10 cellular contexts compared by ENCODE assay signal in the genomic region with DNA sequence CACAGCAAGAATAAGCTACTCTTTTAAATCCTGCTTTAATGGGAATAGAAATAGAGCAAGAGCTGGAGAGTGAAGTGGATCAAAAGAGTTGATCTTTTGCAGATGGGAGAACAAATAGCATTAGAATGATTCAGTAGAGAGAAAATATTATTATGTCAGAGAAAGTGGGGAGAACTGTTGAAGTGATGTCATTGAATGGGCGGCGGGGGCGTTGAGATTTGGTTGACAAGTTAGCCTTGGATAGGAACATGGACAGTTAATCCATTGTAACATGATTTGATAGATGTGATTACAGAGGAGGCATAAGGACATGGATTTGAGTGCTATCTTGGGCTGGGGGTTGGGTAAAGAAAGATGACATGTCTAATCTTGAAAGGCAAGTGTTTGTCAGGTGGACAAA. TPM values are rescaled to one million over a fixed set of nuclear protein-coding genes. Genes with fewer than 3 reads are reported as not detected.
A peak's percentile ranks its signal among the peaks of the same experiment; 100 is the strongest.
DNase-seq lines count a peak whose midpoint lies in the region; ATAC-seq, FAIRE-seq and TF ChIP-seq lines count a peak whose summit lies in the region.
"Had no signal": no experiment of that assay in that cellular context is flagged by ENCODE, and none has a peak within 500 bp of the region (broad histone marks: within the 10 kb centered on the region; RNA-seq: fewer than 3 reads in every experiment).

No MANE protein-coding gene starts in this region.

- TF ChIP-seq EP300 in HepG2 (IDR thresholded peaks at IDR 0.05; ENCODE audit: low read depth in 2 of 2, low read length in 2 of 2) (no peak), HepG2 (CRISPR knock-in tag; IDR thresholded peaks at IDR 0.05; ENCODE audit: borderline replicate concordance) (no peak)

- H3K4me3 ChIP-seq in HepG2 (replicated peaks in 1 of 3; ENCODE audit: insufficient read depth in 1 of 3, low read depth in 2 of 3, low read length in 3 of 3): no peak overlapping the region
- no peak overlapping the region for H3K4me3 ChIP-seq in right lobe of liver
- H3K4me3 ChIP-seq: BLaER1 had no signal

- H3K4me1 ChIP-seq in HepG2 (ENCODE audit: insufficient read depth, low read length) (peaks cover 11% of the 10 kb centered on the region), right lobe of liver (peaks cover 0 to 4% (median 0%) of the 10 kb centered on the region in 4 donors)
- H3K4me1 ChIP-seq: BLaER1 had no signal

- peaks cover 16 to 33% of the 10 kb centered on the region in 2 experiments for H3K36me3 ChIP-seq in HepG2 (replicated peaks in 1 of 2; ENCODE audit: control insufficient read depth in 1 of 2, insufficient read depth in 2 of 2, low read length in 2 of 2)
- H3K36me3 ChIP-seq in right lobe of liver: peaks cover 0 to 4% (median 0%) of the 10 kb centered on the region in 4 donors

- in situ Hi-C loops in HepG2 (cut with HindIII; ENCODE audit: extremely low pct_ligation_motif_present, low pct_unique_long_range_greater_than_20kb): no loop called here

- no peak overlapping the region for H3K4me3 Mint-ChIP-seq in memory B cell
- no peak overlapping the region for H3K4me3 Mint-ChIP-seq in type B pancreatic cell

- no peaks in the 10 kb centered on the region for H3K27me3 Mint-ChIP-seq in memory B cell
- no peaks in the 10 kb centered on the region for H3K27me3 Mint-ChIP-seq in type B pancreatic cell

- peaks cover 5% of the 10 kb centered on the region for H3K4me1 Mint-ChIP-seq in memory B cell
- H3K4me1 Mint-ChIP-seq in type B pancreatic cell (ENCODE audit: unreplicated experiment): no peaks in the 10 kb centered on the region

- intact Hi-C loops in HepG2 (cut with micrococcal nuclease; ENCODE audit: unreplicated experiment) (no loop called here), right lobe of liver (cut with DNase I) (no loop called here)

- no peak for TF ChIP-seq CTCF in HepG2 (CRISPR knock-in tag; IDR thresholded peaks at IDR 0.05)
- TF ChIP-seq CTCF in right lobe of liver (IDR thresholded peaks at IDR 0.05): no peak
- no peak for TF ChIP-seq CTCF in type B pancreatic cell (conservative IDR thresholded peaks at IDR 0.05)

- DNase-seq in HepG2 (ENCODE audit: low spot score) (no peak), right lobe of liver (no peak), memory B cell (ENCODE audit: low spot score in 2 of 2) (no peak), HT-29 (ENCODE audit: low spot score) (no peak), type B pancreatic cell (ENCODE audit: extremely low spot score, unreplicated experiment) (no peak)
- DNase-seq: 8988T, AML-193, DMS 273 treated with DMSO at 0.1 percent for 48 hours, HCEC 1CT had no signal

- no peaks in the 10 kb centered on the region for H3K27me3 ChIP-seq in HepG2 (ENCODE audit: control insufficient read depth in 1 of 2, insufficient read depth in 2 of 2, low read length in 2 of 2)
- H3K27me3 ChIP-seq in right lobe of liver: no peaks in the 10 kb centered on the region
- H3K27me3 ChIP-seq: BLaER1 had no signal

- H3K27ac Mint-ChIP-seq in memory B cell: peak overlapping the region; percentile 19
- no peak overlapping the region for H3K27ac Mint-ChIP-seq in type B pancreatic cell

- TF ChIP-seq POLR2A in HepG2 (IDR thresholded peaks at IDR 0.05; ENCODE audit: insufficient read depth in 1 of 2, low read depth in 2 of 2, low read length in 2 of 2): no peak
- no peak for TF ChIP-seq POLR2A in right lobe of liver (IDR thresholded peaks at IDR 0.05)

- ATAC-seq in HepG2 (no peak), right lobe of liver (no peak), memory B cell (ENCODE audit: low read depth) (no peak)

- H3K9me3 ChIP-seq in HepG2 (ENCODE audit: low read length) (no peaks in the 10 kb centered on the region), right lobe of liver (no peaks in the 10 kb centered on the region)
- H3K9me3 ChIP-seq: BLaER1 had no signal

- no peak for TF ChIP-seq RAD21 in HepG2 (CRISPR knock-in tag; IDR thresholded peaks at IDR 0.05)

- WGBS in HepG2 (ENCODE audit: low lambda C conversion rate): 99% methylated on average over 3 of the region's 3 CpGs
- whole genome bisulfite sequencing in right lobe of liver (ENCODE audit: insufficient coverage, low coverage, low lambda C conversion rate, missing lambda C conversion rate): 100% methylated on average over 3 of the region's 3 CpGs

- no peak overlapping the region for H3K4me2 ChIP-seq in HepG2 (ENCODE audit: low read depth, low read length)
- H3K4me2 ChIP-seq: BLaER1 had no signal

- CTCF ChIA-PET in HepG2 (lab: Yijun Ruan, JAX; ENCODE audit: low intra/inter-chr PET ratio, low total read pairs): no interaction called here

- H2AFZ ChIP-seq in HepG2 (ENCODE audit: low read length): no peak overlapping the region

- no peak overlapping the region for H3K9ac ChIP-seq in HepG2 (ENCODE audit: insufficient read depth, low read depth, low read length)
- H3K9ac ChIP-seq: BLaER1 had no signal

- H3K79me2 ChIP-seq in HepG2 (ENCODE audit: insufficient read depth, low read length): no peaks in the 10 kb centered on the region

- H3K27ac ChIP-seq in HepG2 (ENCODE audit: extremely low read length, insufficient read depth, low read length) (no peak overlapping the region), right lobe of liver (no peak overlapping the region)
- H3K27ac ChIP-seq: BLaER1 had no signal

- BruUV-seq in HepG2 (replicated peaks; lab: Mats Ljungman, UMichigan): no TSS peak

- H3K9me3 Mint-ChIP-seq in memory B cell (no peaks in the 10 kb centered on the region), type B pancreatic cell (no peaks in the 10 kb centered on the region)

- no peak for FAIRE-seq in HepG2 (lab: Jason Lieb, UNC)

- POLR2A ChIA-PET in HepG2 (lab: Yijun Ruan, JAX): interaction anchor here (1.7 kb wide), 1 partner anchor 19 kb away, joined by 5 read pairs; no protein-coding TSS in a partner anchor

- H3K36me3 Mint-ChIP-seq in memory B cell (peaks cover 16% of the 10 kb centered on the region), type B pancreatic cell (peaks cover 40% of the 10 kb centered on the region)

- no peaks in the 10 kb centered on the region for H4K20me1 ChIP-seq in HepG2 (ENCODE audit: insufficient read depth, low read length)
- H4K20me1 ChIP-seq: BLaER1 had no signal

RNA-seq across cellular contexts. Expression of a gene that starts 9.2 kb away (rescaled TPM):
- total RNA-seq in HepG2 (2016; rRNA removed; fragmentation: Illumina TruSeq; extraction: Trizol) (5.4 and 9.2 TPM in 2 replicates), right lobe of liver (1 to 10 TPM; 2.4 to 6.6 (median 4.4) TPM), type B pancreatic cell (ENCODE audit: low replicate concordance) (23.1 and 47.0 TPM in 2 replicates)
- total RNA-seq in HepG2 (2016; cell fraction: cytosol; rRNA removed; fragmentation: Illumina TruSeq; extraction: Trizol; ENCODE audit: low read depth): 3.2 and 3.8 TPM in 2 replicates
- 4.1 and 8.8 TPM in 2 replicates for total RNA-seq in HepG2 (2016; cell fraction: insoluble cytoplasmic fraction; rRNA removed; fragmentation: Illumina TruSeq; extraction: Trizol)
- total RNA-seq in HepG2 (2016; cell fraction: membrane; rRNA removed; fragmentation: Illumina TruSeq; extraction: Trizol): 4.9 and 5.1 TPM in 2 replicates
- 15.0 and 18.1 TPM in 2 replicates for total RNA-seq in HepG2 (2016; cell fraction: nucleus; rRNA removed; fragmentation: Illumina TruSeq; extraction: Trizol)
- 23.4 and 23.6 TPM in 2 replicates for polyA plus RNA-seq in HepG2 (2011; rRNA removed)
- polyA plus RNA-seq in HepG2 (2011; cell fraction: cytosol; rRNA removed): 10.8 and 11.0 TPM in 2 replicates
- 109 and 119 TPM in 2 replicates for polyA plus RNA-seq in HepG2 (2011; cell fraction: nucleus; rRNA removed)
- 20.0 and 22.9 TPM in 2 replicates for polyA plus RNA-seq in HepG2 (2012)
- polyA plus RNA-seq in HepG2 (2016; cell fraction: cytosol; fragmentation: Illumina TruSeq; extraction: Trizol; ENCODE audit: low read depth): 5.4 and 5.6 TPM in 2 replicates
- 9.1 and 11.5 TPM in 2 replicates for polyA plus RNA-seq in HepG2 (2016; cell fraction: insoluble cytoplasmic fraction; fragmentation: Illumina TruSeq; extraction: Trizol; ENCODE audit: low read depth)
- polyA plus RNA-seq in HepG2 (2016; cell fraction: membrane; fragmentation: Illumina TruSeq; extraction: Trizol; ENCODE audit: low read depth): 6.3 and 6.4 TPM in 2 replicates
- 79.3 and 83.9 TPM in 2 replicates for polyA plus RNA-seq in HepG2 (2016; cell fraction: nucleus; fragmentation: Illumina TruSeq; extraction: Trizol; ENCODE audit: insufficient read depth, low read depth)
- 1.2 and 8.8 TPM in 2 replicates for polyA minus RNA-seq in HepG2 (2011; rRNA and poly(A)+ RNA removed; ENCODE audit: low replicate concordance)
- polyA minus RNA-seq in HepG2 (2011; cell fraction: cytosol; rRNA and poly(A)+ RNA removed): 5.5 and 8.2 TPM in 2 replicates
- polyA minus RNA-seq in HepG2 (2011; cell fraction: nucleus; rRNA and poly(A)+ RNA removed): 26.5 and 34.9 TPM in 2 replicates
- total RNA-seq in HT-29 (2014; rRNA removed; shearing (Covaris generic)): 8.3 and 9.2 TPM in 2 replicates

RNA-seq across cellular contexts. Expression of a gene that starts 11.1 kb away (rescaled TPM):
- total RNA-seq in HepG2 (2016; rRNA removed; fragmentation: Illumina TruSeq; extraction: Trizol) (9.2 and 12.0 TPM in 2 replicates), right lobe of liver (10 to 100 TPM in 4 of 6 experiments, 1 to 10 TPM in 2; 8.2 to 14.1 (median 11.0) TPM), type B pancreatic cell (ENCODE audit: low replicate concordance) (16.0 and 27.1 TPM in 2 replicates)
- total RNA-seq in HepG2 (2016; cell fraction: cytosol; rRNA removed; fragmentation: Illumina TruSeq; extraction: Trizol; ENCODE audit: low read depth): 33.8 and 41.8 TPM in 2 replicates
- total RNA-seq in HepG2 (2016; cell fraction: insoluble cytoplasmic fraction; rRNA removed; fragmentation: Illumina TruSeq; extraction: Trizol): 8.9 and 10.1 TPM in 2 replicates
- total RNA-seq in HepG2 (2016; cell fraction: membrane; rRNA removed; fragmentation: Illumina TruSeq; extraction: Trizol): 12.4 and 18.6 TPM in 2 replicates
- 12.8 and 13.7 TPM in 2 replicates for total RNA-seq in HepG2 (2016; cell fraction: nucleus; rRNA removed; fragmentation: Illumina TruSeq; extraction: Trizol)
- 26.2 and 30.1 TPM in 2 replicates for polyA plus RNA-seq in HepG2 (2011; rRNA removed)
- polyA plus RNA-seq in HepG2 (2011; cell fraction: cytosol; rRNA removed): 17.0 and 17.6 TPM in 2 replicates
- polyA plus RNA-seq in HepG2 (2011; cell fraction: nucleus; rRNA removed): 79.6 and 93.9 TPM in 2 replicates
- polyA plus RNA-seq in HepG2 (2012): 22.0 and 33.4 TPM in 2 replicates
- polyA plus RNA-seq in HepG2 (2016; cell fraction: cytosol; fragmentation: Illumina TruSeq; extraction: Trizol; ENCODE audit: low read depth): 10.0 and 11.2 TPM in 2 replicates
- polyA plus RNA-seq in HepG2 (2016; cell fraction: insoluble cytoplasmic fraction; fragmentation: Illumina TruSeq; extraction: Trizol; ENCODE audit: low read depth): 12.8 and 17.8 TPM in 2 replicates
- 15.4 and 15.6 TPM in 2 replicates for polyA plus RNA-seq in HepG2 (2016; cell fraction: membrane; fragmentation: Illumina TruSeq; extraction: Trizol; ENCODE audit: low read depth)
- polyA plus RNA-seq in HepG2 (2016; cell fraction: nucleus; fragmentation: Illumina TruSeq; extraction: Trizol; ENCODE audit: insufficient read depth, low read depth): 42.7 and 49.6 TPM in 2 replicates
- 24.3 and 32.9 TPM in 2 replicates for polyA minus RNA-seq in HepG2 (2011; rRNA and poly(A)+ RNA removed; ENCODE audit: low replicate concordance)
- polyA minus RNA-seq in HepG2 (2011; cell fraction: cytosol; rRNA and poly(A)+ RNA removed): 13.4 and 18.0 TPM in 2 replicates
- polyA minus RNA-seq in HepG2 (2011; cell fraction: nucleus; rRNA and poly(A)+ RNA removed): 13.8 and 16.6 TPM in 2 replicates
- total RNA-seq in HT-29 (2014; rRNA removed; shearing (Covaris generic)): 14.5 and 18.6 TPM in 2 replicates

RNA-seq across cellular contexts. Expression of a gene that starts 18.2 kb away (rescaled TPM):
- total RNA-seq in HepG2 (2016; rRNA removed; fragmentation: Illumina TruSeq; extraction: Trizol) (125 and 143 TPM in 2 replicates), right lobe of liver (10 to 100 TPM; 43.3 to 73.9 (median 56.2) TPM), type B pancreatic cell (ENCODE audit: low replicate concordance) (39.8 and 45.3 TPM in 2 replicates)
- 32.6 TPM in 2 replicates for total RNA-seq in HepG2 (2016; cell fraction: cytosol; rRNA removed; fragmentation: Illumina TruSeq; extraction: Trizol; ENCODE audit: low read depth)
- 120 and 146 TPM in 2 replicates for total RNA-seq in HepG2 (2016; cell fraction: insoluble cytoplasmic fraction; rRNA removed; fragmentation: Illumina TruSeq; extraction: Trizol)
- 53.3 and 56.2 TPM in 2 replicates for total RNA-seq in HepG2 (2016; cell fraction: membrane; rRNA removed; fragmentation: Illumina TruSeq; extraction: Trizol)
- total RNA-seq in HepG2 (2016; cell fraction: nucleus; rRNA removed; fragmentation: Illumina TruSeq; extraction: Trizol): 38.3 and 39.9 TPM in 2 replicates
- polyA plus RNA-seq in HepG2 (2011; rRNA removed): 120 and 131 TPM in 2 replicates
- polyA plus RNA-seq in HepG2 (2011; cell fraction: cytosol; rRNA removed): 137 and 149 TPM in 2 replicates
- polyA plus RNA-seq in HepG2 (2011; cell fraction: nucleus; rRNA removed): 25.6 and 35.8 TPM in 2 replicates
- polyA plus RNA-seq in HepG2 (2012): 83.8 and 84.0 TPM in 2 replicates
- polyA plus RNA-seq in HepG2 (2016; cell fraction: cytosol; fragmentation: Illumina TruSeq; extraction: Trizol; ENCODE audit: low read depth): 28.1 and 28.2 TPM in 2 replicates
- 143 and 157 TPM in 2 replicates for polyA plus RNA-seq in HepG2 (2016; cell fraction: insoluble cytoplasmic fraction; fragmentation: Illumina TruSeq; extraction: Trizol; ENCODE audit: low read depth)
- 41.0 and 43.8 TPM in 2 replicates for polyA plus RNA-seq in HepG2 (2016; cell fraction: membrane; fragmentation: Illumina TruSeq; extraction: Trizol; ENCODE audit: low read depth)
- 60.4 and 64.4 TPM in 2 replicates for polyA plus RNA-seq in HepG2 (2016; cell fraction: nucleus; fragmentation: Illumina TruSeq; extraction: Trizol; ENCODE audit: insufficient read depth, low read depth)
- polyA minus RNA-seq in HepG2 (2011; rRNA and poly(A)+ RNA removed; ENCODE audit: low replicate concordance): 114 and 157 TPM in 2 replicates
- polyA minus RNA-seq in HepG2 (2011; cell fraction: cytosol; rRNA and poly(A)+ RNA removed): 64.3 and 74.7 TPM in 2 replicates
- 20.7 and 27.8 TPM in 2 replicates for polyA minus RNA-seq in HepG2 (2011; cell fraction: nucleus; rRNA and poly(A)+ RNA removed)
- 55.4 and 66.8 TPM in 2 replicates for total RNA-seq in HT-29 (2014; rRNA removed; shearing (Covaris generic))

RNA-seq across cellular contexts. Expression of a gene that starts 18.8 kb away (rescaled TPM):
- 19.5 and 38.4 TPM in 2 replicates for total RNA-seq in HepG2 (2016; rRNA removed; fragmentation: Illumina TruSeq; extraction: Trizol)
- 5.1 and 5.4 TPM in 2 replicates for total RNA-seq in HepG2 (2016; cell fraction: cytosol; rRNA removed; fragmentation: Illumina TruSeq; extraction: Trizol; ENCODE audit: low read depth)
- total RNA-seq in HepG2 (2016; cell fraction: insoluble cytoplasmic fraction; rRNA removed; fragmentation: Illumina TruSeq; extraction: Trizol): 13.2 and 42.6 TPM in 2 replicates
- 19.2 and 21.3 TPM in 2 replicates for total RNA-seq in HepG2 (2016; cell fraction: membrane; rRNA removed; fragmentation: Illumina TruSeq; extraction: Trizol)
- 91.7 and 92.9 TPM in 2 replicates for total RNA-seq in HepG2 (2016; cell fraction: nucleus; rRNA removed; fragmentation: Illumina TruSeq; extraction: Trizol)
- polyA plus RNA-seq in HepG2 (2011; rRNA removed): 24.2 and 26.3 TPM in 2 replicates
- polyA plus RNA-seq in HepG2 (2011; cell fraction: cytosol; rRNA removed): 7.9 and 8.8 TPM in 2 replicates
- polyA plus RNA-seq in HepG2 (2011; cell fraction: nucleus; rRNA removed): 65.0 and 73.1 TPM in 2 replicates
- polyA plus RNA-seq in HepG2 (2012): 21.8 and 27.4 TPM in 2 replicates
- 1.3 and 1.7 TPM in 2 replicates for polyA plus RNA-seq in HepG2 (2016; cell fraction: cytosol; fragmentation: Illumina TruSeq; extraction: Trizol; ENCODE audit: low read depth)
- 13.5 and 21.2 TPM in 2 replicates for polyA plus RNA-seq in HepG2 (2016; cell fraction: insoluble cytoplasmic fraction; fragmentation: Illumina TruSeq; extraction: Trizol; ENCODE audit: low read depth)
- 3.0 and 3.3 TPM in 2 replicates for polyA plus RNA-seq in HepG2 (2016; cell fraction: membrane; fragmentation: Illumina TruSeq; extraction: Trizol; ENCODE audit: low read depth)
- polyA plus RNA-seq in HepG2 (2016; cell fraction: nucleus; fragmentation: Illumina TruSeq; extraction: Trizol; ENCODE audit: insufficient read depth, low read depth): 51.3 and 58.2 TPM in 2 replicates
- polyA minus RNA-seq in HepG2 (2011; rRNA and poly(A)+ RNA removed; ENCODE audit: low replicate concordance): 75.0 and 146 TPM in 2 replicates
- polyA minus RNA-seq in HepG2 (2011; cell fraction: cytosol; rRNA and poly(A)+ RNA removed): 20.5 and 21.2 TPM in 2 replicates
- 501 and 572 TPM in 2 replicates for polyA minus RNA-seq in HepG2 (2011; cell fraction: nucleus; rRNA and poly(A)+ RNA removed)
- 10 to 100 TPM; 19.0 to 45.1 (median 32.4) TPM for total RNA-seq in right lobe of liver
- total RNA-seq in HT-29 (2014; rRNA removed; shearing (Covaris generic)): 50.3 and 51.5 TPM in 2 replicates
- 84.3 and 116 TPM in 2 replicates for total RNA-seq in type B pancreatic cell (ENCODE audit: low replicate concordance)

RNA-seq across cellular contexts. Expression of a gene that starts 37.0 kb away (rescaled TPM):
- total RNA-seq in HepG2 (2016; rRNA removed; fragmentation: Illumina TruSeq; extraction: Trizol) (48.2 and 58.5 TPM in 2 replicates), right lobe of liver (10 to 100 TPM; 12.3 to 17.8 (median 14.4) TPM), type B pancreatic cell (ENCODE audit: low replicate concordance) (29.0 and 29.6 TPM in 2 replicates)
- total RNA-seq in HepG2 (2016; cell fraction: cytosol; rRNA removed; fragmentation: Illumina TruSeq; extraction: Trizol; ENCODE audit: low read depth): 9.9 and 11.7 TPM in 2 replicates
- total RNA-seq in HepG2 (2016; cell fraction: insoluble cytoplasmic fraction; rRNA removed; fragmentation: Illumina TruSeq; extraction: Trizol): 43.8 and 64.1 TPM in 2 replicates
- 14.7 and 16.1 TPM in 2 replicates for total RNA-seq in HepG2 (2016; cell fraction: membrane; rRNA removed; fragmentation: Illumina TruSeq; extraction: Trizol)
- total RNA-seq in HepG2 (2016; cell fraction: nucleus; rRNA removed; fragmentation: Illumina TruSeq; extraction: Trizol): 33.4 and 42.1 TPM in 2 replicates
- polyA plus RNA-seq in HepG2 (2011; rRNA removed): 57.0 and 73.4 TPM in 2 replicates
- polyA plus RNA-seq in HepG2 (2011; cell fraction: cytosol; rRNA removed): 44.3 and 47.6 TPM in 2 replicates
- 176 and 215 TPM in 2 replicates for polyA plus RNA-seq in HepG2 (2011; cell fraction: nucleus; rRNA removed)
- polyA plus RNA-seq in HepG2 (2012): 35.4 and 40.2 TPM in 2 replicates
- polyA plus RNA-seq in HepG2 (2016; cell fraction: cytosol; fragmentation: Illumina TruSeq; extraction: Trizol; ENCODE audit: low read depth): 4.3 and 4.8 TPM in 2 replicates
- polyA plus RNA-seq in HepG2 (2016; cell fraction: insoluble cytoplasmic fraction; fragmentation: Illumina TruSeq; extraction: Trizol; ENCODE audit: low read depth): 46.1 and 47.6 TPM in 2 replicates
- polyA plus RNA-seq in HepG2 (2016; cell fraction: membrane; fragmentation: Illumina TruSeq; extraction: Trizol; ENCODE audit: low read depth): 7.5 and 9.2 TPM in 2 replicates
- polyA plus RNA-seq in HepG2 (2016; cell fraction: nucleus; fragmentation: Illumina TruSeq; extraction: Trizol; ENCODE audit: insufficient read depth, low read depth): 108 and 114 TPM in 2 replicates
- 75.0 and 80.4 TPM in 2 replicates for polyA minus RNA-seq in HepG2 (2011; rRNA and poly(A)+ RNA removed; ENCODE audit: low replicate concordance)
- polyA minus RNA-seq in HepG2 (2011; cell fraction: cytosol; rRNA and poly(A)+ RNA removed): 21.7 and 23.2 TPM in 2 replicates
- polyA minus RNA-seq in HepG2 (2011; cell fraction: nucleus; rRNA and poly(A)+ RNA removed): 26.1 and 30.2 TPM in 2 replicates
- total RNA-seq in HT-29 (2014; rRNA removed; shearing (Covaris generic)): 43.2 and 43.8 TPM in 2 replicates
